Comparison of ENCODE assay signal across 34 cellular contexts in genomic region chr2:149984311-149984710, GRCh38.
"Had no signal": no experiment of that assay in that cellular context is flagged by ENCODE, and none has a peak within 500 bp of the region (broad histone marks: within the 10 kb centered on the region; RNA-seq: fewer than 3 reads in every experiment).

No MANE protein-coding gene starts in this region.

- DNase-seq: Karpas-422, Kasumi-1, KG1, MG63, MM.1S, MV-4-11, NCI-H1048, NCI-H1092, NCI-H1092 treated with DMSO at 0.1 percent for 48 hours, NCI-H1105, NCI-H1105 treated with DMSO at 0.1 percent for 48 hours, NCI-H1417, NCI-H1417 treated with DMSO at 0.1 percent for 48 hours, NCI-H1436, NCI-H1436 treated with DMSO at 0.1 percent for 48 hours, NCI-H146, NCI-H1694, NCI-H1694 treated with DMSO at 0.1 percent for 48 hours, NCI-H187, NCI-H187 treated with DMSO at 0.1 percent for 48 hours, NCI-H1930, NCI-H2029, NCI-H2029 treated with DMSO at 0.1 percent for 48 hours, NCI-H2081, NCI-H2081 treated with DMSO at 0.1 percent for 48 hours, NCI-H2107, NCI-H2171, NCI-H2171 treated with DMSO at 0.1 percent for 48 hours, NCI-H2227 treated with DMSO at 0.1 percent for 48 hours, NCI-H226, NCI-H345, NCI-H446, NCI-H446 treated with DMSO at 0.1 percent for 48 hours had no signal

- H3K36me3 ChIP-seq: MG63 had no signal

- H3K27ac ChIP-seq: KMS-11 had no signal

- H3K4me3 ChIP-seq: MG63 had no signal

- H3K27me3 ChIP-seq: MG63 had no signal
